ENCODE assay signal across 15 cellular contexts in the genomic region with DNA sequence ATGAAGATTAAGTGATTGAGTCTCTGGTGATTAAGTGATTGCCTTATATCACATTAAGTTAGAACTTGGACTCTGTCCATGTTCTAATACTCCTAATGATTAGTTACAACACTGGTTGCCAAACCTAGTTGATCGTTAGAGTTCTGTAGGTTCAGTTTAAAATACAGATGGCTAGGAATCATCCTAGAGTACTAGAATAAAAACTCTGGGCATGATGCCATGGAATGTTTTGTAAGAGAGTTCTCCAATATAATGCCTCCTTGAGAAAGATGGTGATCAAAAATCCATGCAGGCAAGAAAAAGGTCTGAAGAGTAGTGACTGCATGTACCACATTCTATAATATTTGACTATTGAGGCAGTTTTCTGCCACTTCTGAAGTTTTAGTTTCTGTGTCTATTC.
"Had no signal": no experiment of that assay in that cellular context is flagged by ENCODE, and none has a peak within 500 bp of the region (broad histone marks: within the 10 kb centered on the region; RNA-seq: fewer than 3 reads in every experiment).

No MANE protein-coding gene starts in this region.

- H3K36me3 ChIP-seq: prostate gland, right lobe of liver had no signal

- H3K27ac ChIP-seq: hepatocyte, prostate gland, right lobe of liver had no signal

- H3K27me3 ChIP-seq: hepatocyte, right lobe of liver had no signal

- ATAC-seq: activated T-cell treated with anti-CD3 and anti-CD28 coated beads, Interleukin-2, amount 50 U/mL, for 4 hours; effector memory CD8-positive, alpha-beta T cell; right lobe of liver; stimulated activated naive CD8-positive, alpha-beta T cell treated with anti-CD3 and anti-CD28 coated beads, Interleukin-15, Interleukin-2, amounts not matched to agents 100 U/mL and 50 U/mL, for 24 hours; T-helper 17 cell; WTC11 had no signal

- H3K4me1 ChIP-seq: prostate gland, right lobe of liver had no signal

- H3K4me3 ChIP-seq: hepatocyte, prostate gland, right lobe of liver, smooth muscle cell had no signal

- DNase-seq: activated CD4-positive, alpha-beta memory T cell treated with anti-CD3 and anti-CD28 coated beads, Interleukin-2, amount 10 ng/mL, durations not matched to agents 7 days and 5 days; activated CD4-positive, alpha-beta T cell treated with anti-CD3 and anti-CD28 coated beads for 4 hours; activated effector memory CD4-positive, alpha-beta T cell treated with Interleukin-2 at 50 U/mL for 16 hours; activated naive CD4-positive, alpha-beta T cell treated with anti-CD3 and anti-CD28 coated beads, Interleukin-2, amount 50 U/mL, for 16 hours; activated T-cell treated with anti-CD3 and anti-CD28 coated beads, Interleukin-2, amount 50 U/mL, for 4 hours; dermis blood vessel endothelial cell; effector memory CD8-positive, alpha-beta T cell; kidney glomerular epithelial cell; right lobe of liver; stimulated activated naive CD8-positive, alpha-beta T cell treated with anti-CD3 and anti-CD28 coated beads, Interleukin-15, Interleukin-2, amounts not matched to agents 100 U/mL and 50 U/mL, for 24 hours; T-helper 17 cell had no signal

- H3K9me3 ChIP-seq: prostate gland, right lobe of liver had no signal
